ENCODE assay signal across 10 cellular contexts in genomic region chr18:23137788-23138216, GRCh38. TPM values are rescaled to one million over a fixed set of nuclear protein-coding genes. Genes with fewer than 3 reads are reported as not detected.
DNase-seq lines count a peak whose midpoint lies in the region; ATAC-seq and TF ChIP-seq lines count a peak whose summit lies in the region.
"Had no signal": no experiment of that assay in that cellular context is flagged by ENCODE, and none has a peak within 500 bp of the region (broad histone marks: within the 10 kb centered on the region; RNA-seq: fewer than 3 reads in every experiment).

No MANE protein-coding gene starts in this region.

- ATAC-seq in HG03565 (IDR thresholded peaks at IDR 0.05; ENCODE audit: unreplicated experiment) (no peak), HG02642 (IDR thresholded peaks at IDR 0.05; ENCODE audit: poor library complexity, unreplicated experiment) (no peak), HG03520 (IDR thresholded peaks at IDR 0.05; ENCODE audit: unreplicated experiment) (no peak)

- H3K9ac ChIP-seq in ES-I3 (ENCODE audit: low read depth, low read length) (peak overlapping the region; percentile 78; the same call in 1 of the 2 replicates), parathyroid adenoma (no peak overlapping the region)

- H2AFZ ChIP-seq in parathyroid adenoma, result no peak overlapping the region

- whole genome bisulfite sequencing in esophagus, 2 donors, result 52 to 64% methylated on average over 9 of the region's 9 CpGs

- H3K4me3 ChIP-seq in esophagus (ENCODE audit: low read depth in 1 of 2, low read length in 2 of 2), result peak overlapping the region in 1 of 2 donors; percentile 75
- peak overlapping the region; percentile 42 for H3K4me3 ChIP-seq in parathyroid adenoma (ENCODE audit: low read depth, low read length)

- H3K27ac ChIP-seq in esophagus (ENCODE audit: low read depth in 2 of 2, low read length in 1 of 2), result peak overlapping the region; percentile 15 to 67
- H3K27ac ChIP-seq in parathyroid adenoma, result peak overlapping the region; percentile 29

- peaks cover 42% of the 10 kb centered on the region for H3K79me2 ChIP-seq in parathyroid adenoma

- DNase-seq in NCI-H524 (lab: John Stamatoyannopoulos, UW) (peak; percentile 46 to 88), NCI-H2196 (lab: John Stamatoyannopoulos, UW; ENCODE audit: unreplicated experiment) (no peak)
- DNase-seq: activated CD8-positive, alpha-beta memory T cell treated with anti-CD3 and anti-CD28 coated beads for 24 hours; foreskin fibroblast had no signal

- peak overlapping the region; percentile 79 for H3K4me2 ChIP-seq in parathyroid adenoma (ENCODE audit: low read length)

- no peaks in the 10 kb centered on the region for H3K27me3 ChIP-seq in esophagus (ENCODE audit: control insufficient read depth in 1 of 2, insufficient read depth in 2 of 2, low read length in 2 of 2)
- H3K27me3 ChIP-seq in parathyroid adenoma (ENCODE audit: control insufficient read depth, insufficient read depth, low read length), result no peaks in the 10 kb centered on the region

- H3K4me1 ChIP-seq in ES-I3 (ENCODE audit: insufficient read depth, low read length) (peaks cover 23% of the 10 kb centered on the region), esophagus (ENCODE audit: control insufficient read depth in 2 of 2, insufficient read depth in 2 of 2, low read length in 1 of 2) (peaks cover 11 to 20% of the 10 kb centered on the region in 2 donors), parathyroid adenoma (peaks cover 37% of the 10 kb centered on the region)

- H3K36me3 ChIP-seq in ES-I3 (ENCODE audit: insufficient read depth, low read length) (no peaks in the 10 kb centered on the region), esophagus (ENCODE audit: control insufficient read depth in 2 of 2, insufficient read depth in 2 of 2, low read length in 1 of 2) (no peaks in the 10 kb centered on the region), parathyroid adenoma (ENCODE audit: control insufficient read depth, insufficient read depth, low read length) (no peaks in the 10 kb centered on the region)

- no peaks in the 10 kb centered on the region for H3K9me3 ChIP-seq in ES-I3 (ENCODE audit: control insufficient read depth, insufficient read depth, low read length)
- H3K9me3 ChIP-seq in esophagus (ENCODE audit: control insufficient read depth in 2 of 2, insufficient read depth in 1 of 2, low read depth in 1 of 2, low read length in 1 of 2), result peaks cover 0 to 2% of the 10 kb centered on the region in 2 donors
- H3K9me3 ChIP-seq in parathyroid adenoma (ENCODE audit: control insufficient read depth, low read length), result no peaks in the 10 kb centered on the region

- TF ChIP-seq CTCF in parathyroid adenoma (IDR thresholded peaks at IDR 0.05), result no peak

RNA-seq across cellular contexts. Expression of gene CABLES1, which starts 2.5 kb away (rescaled TPM):
- 10 to 100 TPM in 1 of 2 donors, 1 to 10 TPM in 1; 3.8 to 10.0 TPM for polyA plus RNA-seq in esophagus
